21 cellular contexts compared by ENCODE assay signal in the genomic region with DNA sequence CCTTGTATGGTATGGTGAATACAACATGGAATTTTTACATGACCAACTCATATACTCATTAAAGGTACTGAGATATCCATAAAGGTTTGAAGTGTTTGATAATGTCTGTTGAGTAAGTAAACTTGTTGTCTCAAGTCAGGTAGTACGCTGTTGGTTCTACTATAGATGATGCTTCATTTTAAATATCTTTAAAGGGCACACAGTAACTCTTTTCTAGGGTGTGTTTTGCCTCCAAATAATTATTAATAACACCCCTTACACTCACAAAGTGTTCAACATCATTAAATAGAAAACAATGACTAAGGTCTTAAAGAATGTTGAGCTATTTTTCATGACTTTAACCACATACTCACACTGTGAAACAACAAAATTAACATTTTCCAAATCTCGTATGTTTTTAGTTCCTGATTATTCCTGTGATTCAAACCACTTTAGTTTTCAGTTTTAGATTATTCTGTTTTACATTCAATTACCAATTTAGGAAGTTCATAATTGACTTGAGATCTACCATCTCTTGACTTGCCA.
A peak's percentile ranks its signal among the peaks of the same experiment; 100 is the strongest.
DNase-seq lines count a peak whose midpoint lies in the region; ATAC-seq, FAIRE-seq and TF ChIP-seq lines count a peak whose summit lies in the region.
"Had no signal": no experiment of that assay in that cellular context is flagged by ENCODE, and none has a peak within 500 bp of the region (broad histone marks: within the 10 kb centered on the region; RNA-seq: fewer than 3 reads in every experiment).

No MANE protein-coding gene starts in this region.

- H3K4me1 ChIP-seq in cardiac muscle cell (ENCODE audit: low read depth) (peaks cover 31% of the 10 kb centered on the region), heart left ventricle (peaks cover 0 to 38% (median 23%) of the 10 kb centered on the region in 12 donors), K562 (replicated peaks in 1 of 2; ENCODE audit: control insufficient read depth in 2 of 2, insufficient read depth in 2 of 2, low read length in 2 of 2) (peaks cover 0 to 25% of the 10 kb centered on the region in 2 experiments; a peak in 3 of 5 replicates), mesodermal cell (ENCODE audit: control insufficient read depth, insufficient read depth, low read length, poor library complexity, severe bottlenecking) (peaks cover 44% of the 10 kb centered on the region), transverse colon (peaks cover 10 to 53% (median 38%) of the 10 kb centered on the region in 4 donors), Peyer's patch (peaks cover 0 to 29% (median 0%) of the 10 kb centered on the region in 4 donors)
- H3K4me1 ChIP-seq: prostate gland had no signal

- in situ Hi-C loops in K562 (cut with MboI) (no loop called here), transverse colon (cut with MboI; ENCODE audit: low pct_ligation_motif_present in 1 of 4, low pct_unique_long_range_greater_than_20kb in 1 of 4, low sequenced_read_pairs in 3 of 4) (no loop called here)

- CTCF ChIA-PET in K562 (lab: Yijun Ruan, JAX; ENCODE audit: low intra/inter-chr PET ratio): no interaction called here

- no peak for TF ChIP-seq RAD21 in K562 (CRISPR knock-in tag; conservative IDR thresholded peaks at IDR 0.05 in 1 of 2, IDR thresholded peaks at IDR 0.05 in 1 of 2)

- no peak for TF ChIP-seq POLR2A in heart left ventricle (IDR thresholded peaks at IDR 0.05)
- no peak for TF ChIP-seq POLR2A in K562 (conservative IDR thresholded peaks at IDR 0.05)
- no peak for TF ChIP-seq POLR2A in transverse colon (IDR thresholded peaks at IDR 0.05)
- TF ChIP-seq POLR2A in Peyer's patch (IDR thresholded peaks at IDR 0.05): no peak

- no peak overlapping the region for H2AFZ ChIP-seq in K562 (ENCODE audit: low read depth, low read length)

- H3K36me3 ChIP-seq in cardiac muscle cell (no peaks in the 10 kb centered on the region), heart left ventricle (no peaks in the 10 kb centered on the region), K562 (ENCODE audit: control insufficient read depth, insufficient read depth, low read length) (no peaks in the 10 kb centered on the region), mesodermal cell (ENCODE audit: control insufficient read depth, insufficient read depth, low read length) (no peaks in the 10 kb centered on the region), transverse colon (no peaks in the 10 kb centered on the region), Peyer's patch (no peaks in the 10 kb centered on the region)
- H3K36me3 ChIP-seq: gastroesophageal sphincter, MG63, prostate gland had no signal

- POLR2A ChIA-PET in K562 (lab: Yijun Ruan, JAX): no interaction called here

- no peaks in the 10 kb centered on the region for H4K20me1 ChIP-seq in K562 (replicated peaks; ENCODE audit: control insufficient read depth, insufficient read depth, low read length)

- H3K9ac ChIP-seq in K562 (ENCODE audit: insufficient read depth in 1 of 2, low read depth in 2 of 2, low read length in 2 of 2): no peak overlapping the region

- ATAC-seq in heart left ventricle (no peak), K562 (no peak)
- ATAC-seq: body of pancreas; gastroesophageal sphincter; stimulated activated effector memory CD8-positive, alpha-beta T cell treated with anti-CD3 and anti-CD28 coated beads, Interleukin-12 subunit alpha, Interleukin-12 subunit beta, amount 100 ng/mL, for 72 hours had no signal

- no peaks in the 10 kb centered on the region for H3K79me2 ChIP-seq in K562 (ENCODE audit: control insufficient read depth, insufficient read depth, low read length)

- H3K9me3 ChIP-seq in cardiac muscle cell (ENCODE audit: low read depth) (no peaks in the 10 kb centered on the region), heart left ventricle (no peaks in the 10 kb centered on the region), K562 (replicated peaks; ENCODE audit: control insufficient read depth, insufficient read depth, low read depth, low read length) (no peaks in the 10 kb centered on the region), mesodermal cell (ENCODE audit: control insufficient read depth, low read length) (no peaks in the 10 kb centered on the region), transverse colon (no peaks in the 10 kb centered on the region), Peyer's patch (no peaks in the 10 kb centered on the region)
- H3K9me3 ChIP-seq: body of pancreas, gastroesophageal sphincter, MG63, prostate gland had no signal

- TF ChIP-seq CTCF in cardiac muscle cell (IDR thresholded peaks at IDR 0.05; ENCODE audit: low read depth, low read length) (no peak), heart left ventricle (IDR thresholded peaks at IDR 0.05) (no peak), K562 (IDR thresholded peaks at IDR 0.05 in 2 of 3, conservative IDR thresholded peaks at IDR 0.05 in 1 of 3; ENCODE audit: insufficient read depth in 2 of 3, low read depth in 1 of 3, low read length in 3 of 3) (no peak), transverse colon (IDR thresholded peaks at IDR 0.05) (no peak), Peyer's patch (IDR thresholded peaks at IDR 0.05) (no peak)

- no peaks in the 10 kb centered on the region for H3K9me1 ChIP-seq in K562 (ENCODE audit: control insufficient read depth, insufficient read depth, low read length)

- WGBS in heart left ventricle, 4 donors: 66 to 79% (median 74%) methylated on average over 2 of the region's 2 CpGs
- WGBS in K562 (ENCODE audit: insufficient coverage, low coverage, missing lambda C conversion rate): 44% methylated on average over 2 of the region's 2 CpGs
- 83 to 86% methylated on average over 1 of the region's 2 CpGs for WGBS in mesodermal cell (ENCODE audit: insufficient coverage in 2 of 2), 2 experiments
- WGBS in transverse colon (ENCODE audit: low coverage in 1 of 2), 2 donors: 75% methylated on average over 2 of the region's 2 CpGs

- no peak overlapping the region for H3K4me2 ChIP-seq in K562 (ENCODE audit: insufficient read depth, low read length)

- TF ChIP-seq EP300 in K562 (IDR thresholded peaks at IDR 0.05; ENCODE audit: low read length) (no peak), transverse colon (IDR thresholded peaks at IDR 0.05; ENCODE audit: low read depth) (no peak)

- peak; percentile 23 for FAIRE-seq in K562 (lab: Jason Lieb, UNC)
- FAIRE-seq: A204.1, GM18507, H1 had no signal

- H3K4me3 ChIP-seq in cardiac muscle cell: no peak overlapping the region
- no peak overlapping the region for H3K4me3 ChIP-seq in heart left ventricle
- no peak overlapping the region for H3K4me3 ChIP-seq in K562
- no peak overlapping the region for H3K4me3 ChIP-seq in mesodermal cell (ENCODE audit: extremely low read depth, insufficient read depth, low read length, poor library complexity, severe bottlenecking)
- H3K4me3 ChIP-seq in transverse colon: no peak overlapping the region
- H3K4me3 ChIP-seq in Peyer's patch: no peak overlapping the region
- H3K4me3 ChIP-seq: body of pancreas, gastroesophageal sphincter, MG63, prostate gland had no signal

- intact Hi-C loops in heart left ventricle (cut with DNase I) (no loop called here), K562 (cut with micrococcal nuclease) (no loop called here), transverse colon (cut with DNase I; ENCODE audit: low total_unique reads) (no loop called here)

- no TSS peak for BruUV-seq in K562 (replicated peaks; lab: Mats Ljungman, UMichigan)

- H3K27ac ChIP-seq in cardiac muscle cell (peak overlapping the region; percentile 96), heart left ventricle (peak overlapping the region in 1 of 12 donors; percentile 74), K562 (ENCODE audit: extremely low read depth, low read depth, low read length) (no peak overlapping the region), mesodermal cell (ENCODE audit: low read depth, low read length, severe bottlenecking) (peak overlapping the region; percentile 96), transverse colon (peak overlapping the region; percentile 75 to 88 (median 81)), Peyer's patch (no peak overlapping the region)
- H3K27ac ChIP-seq: body of pancreas, C4-2B, prostate gland had no signal

- DNase-seq in cardiac muscle cell (ENCODE audit: low read depth in 1 of 2, low spot score in 1 of 2) (no peak), heart left ventricle (no peak), K562 (ENCODE audit: extremely low read depth in 1 of 4, low spot score in 3 of 4) (no peak), transverse colon (no peak), COLO829 (ENCODE audit: low spot score) (no peak), Peyer's patch (no peak)
- DNase-seq in stimulated activated CD4-positive, alpha-beta T cell treated with anti-CD3 and anti-CD28 coated beads, Interleukin-2, amount 100 ng/mL, for 24 hours: no peak
- DNase-seq: activated CD4-positive, alpha-beta T cell treated with anti-CD3 and anti-CD28 coated beads, Interleukin-2, amount 50 U/mL, for 4 hours; activated naive CD4-positive, alpha-beta T cell treated with anti-CD3 and anti-CD28 coated beads for 36 hours; body of pancreas; MG63; NCI-H1694; stimulated activated CD4-positive, alpha-beta T cell treated with anti-CD3 and anti-CD28 coated beads, Interleukin-12 subunit alpha, Interleukin-12 subunit beta, amount 100 ng/mL, for 4 hours had no signal

- H3K27me3 ChIP-seq in cardiac muscle cell (no peaks in the 10 kb centered on the region), heart left ventricle (no peaks in the 10 kb centered on the region), K562 (ENCODE audit: control insufficient read depth in 2 of 2, insufficient read depth in 2 of 2, low read length in 2 of 2) (no peaks in the 10 kb centered on the region), transverse colon (no peaks in the 10 kb centered on the region), Peyer's patch (no peaks in the 10 kb centered on the region)
- H3K27me3 ChIP-seq: body of pancreas, gastroesophageal sphincter, MG63 had no signal

TF ChIP-seq in K562, 482 proteins besides CTCF, POLR2A, EP300 and RAD21:
- TF ChIP-seq XRCC3 (IDR thresholded peaks at IDR 0.05): no peak

Comparison
In these comparisons a context has a peak if more than half of its experiments do, and no peak if none do; other contexts are left out.
1. H3K27ac ChIP-seq: peak in cardiac muscle cell (single experiment), mesodermal cell (single experiment) and transverse colon (4 of 4); none in K562 (single experiment) and Peyer's patch (0 of 4).